9 cellular contexts compared by ENCODE assay signal in genomic region chr14:100067971-100068959, GRCh38. TPM values are rescaled to one million over a fixed set of nuclear protein-coding genes. Genes with fewer than 3 reads are reported as not detected.
DNase-seq lines count a peak whose midpoint lies in the region; ATAC-seq and TF ChIP-seq lines count a peak whose summit lies in the region.
"Had no signal": no experiment of that assay in that cellular context is flagged by ENCODE, and none has a peak within 500 bp of the region (broad histone marks: within the 10 kb centered on the region; RNA-seq: fewer than 3 reads in every experiment).

No MANE protein-coding gene starts in this region.

- ATAC-seq in HG03108 (IDR thresholded peaks at IDR 0.05; ENCODE audit: unreplicated experiment), result peak; percentile 23
- ATAC-seq in left lung, result peak; percentile 34

- DNase-seq in SW480 (ENCODE audit: low spot score), result peak; percentile 63
- DNase-seq in activated naive CD8-positive, alpha-beta T cell treated with anti-CD3 and anti-CD28 coated beads, Interleukin-2, amount 50 U/mL, for 16 hours (ENCODE audit: low read depth, low spot score), result peak; percentile 74
- DNase-seq in left lung, result peak in 1 of 2 donors; percentile 72
- peak; percentile 86 to 88 for DNase-seq in stimulated activated CD8-positive, alpha-beta memory T cell treated with anti-CD3 and anti-CD28 coated beads, Interleukin-15, amount 100 ng/mL, for 48 hours (ENCODE audit: low read depth in 2 of 2)
- DNase-seq in DMS79 treated with DMSO at 0.1 percent for 48 hours (lab: John Stamatoyannopoulos, UW), result no peak
- DNase-seq in 8988T, result no peak

- peak overlapping the region in 1 of 2 donors; percentile 25 for H3K4me3 ChIP-seq in left lung

- TF ChIP-seq CTCF in left lung (IDR thresholded peaks at IDR 0.05), result no peak

- no peaks in the 10 kb centered on the region for H3K36me3 ChIP-seq in left lung

- in situ Hi-C loops in GM18951 (cut with MboI; ENCODE audit: low sequenced_read_pairs, unreplicated experiment), result no loop called here

- no peaks in the 10 kb centered on the region for H3K27me3 ChIP-seq in left lung

- H3K4me1 ChIP-seq in left lung, result peaks cover 12 to 67% of the 10 kb centered on the region in 2 donors

- intact Hi-C loops in left lung (cut with DNase I), result no loop called here

- peak overlapping the region; percentile 31 to 88 for H3K27ac ChIP-seq in left lung
- H3K27ac ChIP-seq: VCaP had no signal

- no peaks in the 10 kb centered on the region for H3K9me3 ChIP-seq in left lung

- peak; percentile 61 for TF ChIP-seq POLR2A in GM18951 (IDR thresholded peaks at IDR 0.05; ENCODE audit: extremely low read depth, insufficient read depth, insufficient read length)

RNA-seq across cellular contexts. Expression of gene EVL, which starts 3.0 kb away (rescaled TPM):
- total RNA-seq in left lung, result 10 to 100 TPM; 60.2 to 84.5 TPM

Comparison
In these comparisons a context has a peak if more than half of its experiments do, and no peak if none do; other contexts are left out.
1. DNase-seq: peak in SW480 (single experiment), activated naive CD8-positive, alpha-beta T cell treated with anti-CD3 and anti-CD28 coated beads, Interleukin-2, amount 50 U/mL, for 16 hours (single experiment) and stimulated activated CD8-positive, alpha-beta memory T cell treated with anti-CD3 and anti-CD28 coated beads, Interleukin-15, amount 100 ng/mL, for 48 hours (2 of 2); none in DMS79 treated with DMSO at 0.1 percent for 48 hours (single experiment) and 8988T (single experiment).